Comparison of ENCODE assay signal across 17 cellular contexts in genomic region chr5:2184024-2184362, GRCh38.
DNase-seq lines count a peak whose midpoint lies in the region; ATAC-seq and TF ChIP-seq lines count a peak whose summit lies in the region.
"Had no signal": no experiment of that assay in that cellular context is flagged by ENCODE, and none has a peak within 500 bp of the region (broad histone marks: within the 10 kb centered on the region; RNA-seq: fewer than 3 reads in every experiment).

No MANE protein-coding gene starts in this region.

- DNase-seq in Right ventricle myocardium superior: no peak
- DNase-seq in cardiac septum (ENCODE audit: low spot score): no peak
- peak; percentile 26 for DNase-seq in islet precursor cell
- DNase-seq in activated naive CD8-positive, alpha-beta T cell treated with anti-CD3 and anti-CD28 coated beads for 36 hours: no peak
- DNase-seq in NCI-H2227 (lab: John Stamatoyannopoulos, UW; ENCODE audit: unreplicated experiment): no peak
- DNase-seq in naive thymus-derived CD4-positive, alpha-beta T cell: no peak
- DNase-seq: 8988T; CD4-positive, alpha-beta memory T cell; DMS153; GDM1; H9; NCI-H187 treated with DMSO at 0.1 percent for 48 hours; NCI-H526; NK-92 treated with Interleukin-12 subunit alpha and Interleukin-12 subunit beta, amount 100 ng/mL, for 24 hours; SIG-M5 had no signal

- no peaks in the 10 kb centered on the region for H3K36me3 ChIP-seq in stomach smooth muscle (ENCODE audit: control insufficient read depth in 2 of 2, insufficient read depth in 2 of 2, low read length in 2 of 2)
- H3K36me3 ChIP-seq in naive thymus-derived CD4-positive, alpha-beta T cell (ENCODE audit: control insufficient read depth in 2 of 3, insufficient read depth in 3 of 3, low read length in 3 of 3): no peaks in the 10 kb centered on the region

- H3K4me3 Mint-ChIP-seq in nephron: peak overlapping the region in 1 of 3 experiments; percentile 17
- no peak overlapping the region for H3K4me3 Mint-ChIP-seq in activated naive CD8-positive, alpha-beta T cell treated with anti-CD3 and anti-CD28 coated beads for 36 hours
- no peak overlapping the region for H3K4me3 Mint-ChIP-seq in naive thymus-derived CD4-positive, alpha-beta T cell
- H3K4me3 Mint-ChIP-seq: CD4-positive, alpha-beta memory T cell; H9 had no signal

- peaks cover 14% of the 10 kb centered on the region for H3K4me1 Mint-ChIP-seq in nephron
- no peaks in the 10 kb centered on the region for H3K4me1 Mint-ChIP-seq in activated naive CD8-positive, alpha-beta T cell treated with anti-CD3 and anti-CD28 coated beads for 36 hours
- H3K4me1 Mint-ChIP-seq in naive thymus-derived CD4-positive, alpha-beta T cell: peaks cover 0 to 3% (median 0%) of the 10 kb centered on the region in 7 donors
- H3K4me1 Mint-ChIP-seq: CD4-positive, alpha-beta memory T cell; H9 had no signal

- H3K27ac ChIP-seq in stomach smooth muscle (ENCODE audit: low read length): peak overlapping the region; percentile 31
- H3K27ac ChIP-seq in naive thymus-derived CD4-positive, alpha-beta T cell (ENCODE audit: low read depth, low read length): no peak overlapping the region

- no peaks in the 10 kb centered on the region for H3K4me1 ChIP-seq in stomach smooth muscle (ENCODE audit: control insufficient read depth, insufficient read depth, low read length)
- no peaks in the 10 kb centered on the region for H3K4me1 ChIP-seq in naive thymus-derived CD4-positive, alpha-beta T cell (ENCODE audit: control insufficient read depth in 2 of 2, insufficient read depth in 2 of 2, low read length in 2 of 2)

- H3K9me3 Mint-ChIP-seq in nephron: no peaks in the 10 kb centered on the region
- no peaks in the 10 kb centered on the region for H3K9me3 Mint-ChIP-seq in activated naive CD8-positive, alpha-beta T cell treated with anti-CD3 and anti-CD28 coated beads for 36 hours
- no peaks in the 10 kb centered on the region for H3K9me3 Mint-ChIP-seq in naive thymus-derived CD4-positive, alpha-beta T cell
- H3K9me3 Mint-ChIP-seq: H9 had no signal

- CTCF ChIA-PET in naive thymus-derived CD4-positive, alpha-beta T cell (lab: Charles Lee): no interaction called here

- H3K4me3 ChIP-seq in stomach smooth muscle (ENCODE audit: low read length in 2 of 2): no peak overlapping the region
- no peak overlapping the region for H3K4me3 ChIP-seq in naive thymus-derived CD4-positive, alpha-beta T cell (ENCODE audit: low read length)

- intact Hi-C loops in Right ventricle myocardium superior (cut with DNase I): no loop called here
- intact Hi-C loops in cardiac septum (cut with DNase I): no loop called here
- intact Hi-C loops in naive thymus-derived CD4-positive, alpha-beta T cell (cut with micrococcal nuclease): no loop called here

- peak; percentile 66 for ATAC-seq in Right ventricle myocardium superior (ENCODE audit: poor library complexity)
- no peak for ATAC-seq in naive thymus-derived CD4-positive, alpha-beta T cell

- POLR2A ChIA-PET in naive thymus-derived CD4-positive, alpha-beta T cell (lab: Charles Lee): no interaction called here

- no peak overlapping the region for H3K9ac ChIP-seq in stomach smooth muscle (ENCODE audit: low read length in 2 of 2)

- peak overlapping the region; percentile 69 to 93 (median 83) for H3K27ac Mint-ChIP-seq in nephron
- no peak overlapping the region for H3K27ac Mint-ChIP-seq in activated naive CD8-positive, alpha-beta T cell treated with anti-CD3 and anti-CD28 coated beads for 36 hours
- no peak overlapping the region for H3K27ac Mint-ChIP-seq in naive thymus-derived CD4-positive, alpha-beta T cell
- H3K27ac Mint-ChIP-seq: CD4-positive, alpha-beta memory T cell; H9 had no signal

- no peaks in the 10 kb centered on the region for H3K36me3 Mint-ChIP-seq in nephron (ENCODE audit: low read depth)
- H3K36me3 Mint-ChIP-seq in activated naive CD8-positive, alpha-beta T cell treated with anti-CD3 and anti-CD28 coated beads for 36 hours: no peaks in the 10 kb centered on the region
- H3K36me3 Mint-ChIP-seq in naive thymus-derived CD4-positive, alpha-beta T cell: no peaks in the 10 kb centered on the region
- H3K36me3 Mint-ChIP-seq: CD4-positive, alpha-beta memory T cell had no signal

- H3K27me3 ChIP-seq in stomach smooth muscle (ENCODE audit: control insufficient read depth in 1 of 2, insufficient read depth in 2 of 2, low read length in 2 of 2): no peaks in the 10 kb centered on the region
- H3K27me3 ChIP-seq in naive thymus-derived CD4-positive, alpha-beta T cell (ENCODE audit: control insufficient read depth in 2 of 2, insufficient read depth in 2 of 2, low read length in 2 of 2): no peaks in the 10 kb centered on the region

- no peak for TF ChIP-seq CTCF in nephron (IDR thresholded peaks at IDR 0.05; ENCODE audit: unreplicated experiment in 3 of 3)

- H3K9me3 ChIP-seq in stomach smooth muscle (ENCODE audit: control insufficient read depth in 2 of 2, low read length in 2 of 2): peaks cover 0 to 3% of the 10 kb centered on the region in 2 donors
- H3K9me3 ChIP-seq in naive thymus-derived CD4-positive, alpha-beta T cell (ENCODE audit: control insufficient read depth in 2 of 3, low read length in 3 of 3): no peaks in the 10 kb centered on the region

- peaks cover 47% of the 10 kb centered on the region for H3K27me3 Mint-ChIP-seq in nephron (ENCODE audit: low read depth)
- peaks cover 13% of the 10 kb centered on the region for H3K27me3 Mint-ChIP-seq in activated naive CD8-positive, alpha-beta T cell treated with anti-CD3 and anti-CD28 coated beads for 36 hours
- H3K27me3 Mint-ChIP-seq in naive thymus-derived CD4-positive, alpha-beta T cell: peaks cover 0 to 35% (median 14%) of the 10 kb centered on the region in 5 donors

Comparison
In these comparisons a context has a peak if more than half of its experiments do, and no peak if none do; other contexts are left out.
1. H3K27ac Mint-ChIP-seq: peak in nephron (3 of 3); none in activated naive CD8-positive, alpha-beta T cell treated with anti-CD3 and anti-CD28 coated beads for 36 hours (single experiment) and naive thymus-derived CD4-positive, alpha-beta T cell (0 of 9).